In the genomic region with DNA sequence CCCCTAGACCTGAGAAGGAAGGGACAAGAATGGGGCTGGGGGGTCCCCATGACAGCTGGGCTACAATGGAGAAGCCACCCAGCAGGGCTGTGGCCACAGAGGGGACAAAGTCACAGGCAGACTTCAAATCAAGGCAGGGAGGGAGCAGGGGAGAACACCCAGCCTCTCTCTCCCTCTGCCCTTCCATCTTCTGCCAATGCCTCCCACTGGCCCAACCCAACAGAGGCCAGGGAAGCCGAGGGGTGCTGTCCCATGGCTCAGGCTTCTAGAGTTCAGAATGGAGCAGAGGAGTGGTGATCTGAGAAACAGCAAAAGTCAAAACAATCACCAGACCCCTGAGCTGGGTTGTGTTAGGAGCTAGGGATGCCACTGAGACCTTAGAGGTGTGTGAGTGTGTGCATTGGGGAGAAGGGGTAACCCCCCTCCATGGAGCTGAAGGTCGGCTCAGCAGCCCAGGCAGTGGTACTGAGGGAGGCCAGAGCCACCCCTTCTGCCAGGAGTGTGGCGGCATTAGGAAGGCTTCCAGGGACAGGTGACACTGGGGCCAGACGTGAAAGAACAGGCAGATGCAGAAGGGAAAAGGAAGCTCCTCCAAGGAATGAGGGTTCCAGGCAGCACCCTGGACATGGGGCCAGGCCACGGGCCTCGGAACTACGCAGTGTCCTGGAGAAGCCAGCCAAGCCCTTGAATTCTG, we compare ENCODE assay signal across 16 cellular contexts. TPM values are rescaled to one million over a fixed set of nuclear protein-coding genes. Genes with fewer than 3 reads are reported as not detected.
DNase-seq lines count a peak whose midpoint lies in the region; ATAC-seq, FAIRE-seq and TF ChIP-seq lines count a peak whose summit lies in the region.
"Had no signal": no experiment of that assay in that cellular context is flagged by ENCODE, and none has a peak within 500 bp of the region (broad histone marks: within the 10 kb centered on the region; RNA-seq: fewer than 3 reads in every experiment).

No MANE protein-coding gene starts in this region.

- no peak overlapping the region for H2BK20ac ChIP-seq in H9 (ENCODE audit: low read depth, low read length, poor library complexity, severe bottlenecking)

- intact Hi-C loops in left ventricle myocardium inferior (cut with micrococcal nuclease), result no loop called here
- intact Hi-C loops in left cardiac atrium (cut with DNase I), result no loop called here
- intact Hi-C loops in posterior vena cava (cut with DNase I), result no loop called here
- intact Hi-C loops in stomach (cut with DNase I; ENCODE audit: low total_unique reads), result no loop called here

- no peak overlapping the region for H2AFZ ChIP-seq in H9 (ENCODE audit: low read length)

- no peak for TF ChIP-seq EP300 in stomach (IDR thresholded peaks at IDR 0.05)

- peaks cover 2 to 6% of the 10 kb centered on the region in 2 experiments; a peak in 1 of 4 replicates for H3K4me1 Mint-ChIP-seq in H9

- H3K18ac ChIP-seq in H9 (ENCODE audit: insufficient read length, low read depth, low read length), result no peak overlapping the region

- peak; percentile 52 for FAIRE-seq in bronchial epithelial cell (lab: Jason Lieb, UNC)
- FAIRE-seq: A204.1, GM12878, GM18507 had no signal

- H3K27ac Mint-ChIP-seq in H9, result peak overlapping the region in 1 of 3 experiments; percentile 62; a peak in 1 of 7 replicates

- no peaks in the 10 kb centered on the region for H3K79me2 ChIP-seq in H9 (ENCODE audit: insufficient read depth, low read length)

- DNase-seq in left ventricle myocardium inferior, result no peak
- no peak for DNase-seq in left cardiac atrium
- no peak for DNase-seq in H9
- DNase-seq in bronchial epithelial cell (ENCODE audit: low read depth), result no peak
- DNase-seq in posterior vena cava (ENCODE audit: low spot score), result peak; percentile 59
- no peak for DNase-seq in stomach
- DNase-seq: BE2C, IMR-90 had no signal

- peaks cover 15% of the 10 kb centered on the region for H3K27me3 Mint-ChIP-seq in H9 (ENCODE audit: low read depth)

- peaks cover 35% of the 10 kb centered on the region for H3K27me3 ChIP-seq in left ventricle myocardium inferior (ENCODE audit: low read depth)
- no peaks in the 10 kb centered on the region for H3K27me3 ChIP-seq in H9 (ENCODE audit: insufficient read depth, low read length)
- peaks cover 3% of the 10 kb centered on the region for H3K27me3 ChIP-seq in bronchial epithelial cell (ENCODE audit: control insufficient read depth, insufficient read depth, low read length)
- peaks cover 0 to 55% (median 0%) of the 10 kb centered on the region in 3 donors for H3K27me3 ChIP-seq in stomach
- H3K27me3 ChIP-seq: BE2C had no signal

- TF ChIP-seq POLR2A in stomach (IDR thresholded peaks at IDR 0.05), result no peak

- TF ChIP-seq CTCF in left ventricle myocardium inferior (IDR thresholded peaks at IDR 0.05; ENCODE audit: borderline replicate concordance) (no peak), H9 (conservative IDR thresholded peaks at IDR 0.05) (no peak), bronchial epithelial cell (IDR thresholded peaks at IDR 0.05; ENCODE audit: insufficient read depth, low read length, severe bottlenecking) (no peak), stomach (IDR thresholded peaks at IDR 0.05) (no peak)

- H3K56ac ChIP-seq in H9 (ENCODE audit: insufficient read length, low read depth, low read length), result no peak overlapping the region

- H3K9me3 Mint-ChIP-seq in H9, result no peaks in the 10 kb centered on the region

- H3K4me1 ChIP-seq in left ventricle myocardium inferior, result peaks cover 70% of the 10 kb centered on the region
- no peaks in the 10 kb centered on the region for H3K4me1 ChIP-seq in H9 (ENCODE audit: insufficient read depth, low read length)
- peaks cover 0 to 3% (median 0%) of the 10 kb centered on the region in 4 donors for H3K4me1 ChIP-seq in stomach
- H3K4me1 ChIP-seq: BE2C had no signal

- no peaks in the 10 kb centered on the region for H3K79me1 ChIP-seq in H9 (ENCODE audit: insufficient read depth, low read depth, low read length, poor library complexity, severe bottlenecking)

- no peak overlapping the region for H3K4me3 ChIP-seq in left ventricle myocardium inferior
- H3K4me3 ChIP-seq in bronchial epithelial cell (ENCODE audit: low read depth, low read length), result no peak overlapping the region
- no peak overlapping the region for H3K4me3 ChIP-seq in stomach
- H3K4me3 ChIP-seq: GM12878 had no signal

- no peak overlapping the region for H4K8ac ChIP-seq in H9 (replicated peaks; ENCODE audit: insufficient read length, low read depth, low read length)

- no peak overlapping the region for H3K23ac ChIP-seq in H9 (ENCODE audit: insufficient read length, low read depth, low read length)

- H3K4ac ChIP-seq in H9 (ENCODE audit: low read depth, low read length), result no peak overlapping the region

- peak overlapping the region; percentile 5; the same call in 1 of the 2 replicates for H3K14ac ChIP-seq in H9 (ENCODE audit: insufficient read depth, low read length)

- H3K36me3 Mint-ChIP-seq in H9 (ENCODE audit: insufficient read depth in 1 of 3, low read depth in 3 of 3), result peaks cover 0 to 7% (median 3%) of the 10 kb centered on the region in 3 experiments; a peak in 4 of 7 replicates

- no peak overlapping the region for H2BK15ac ChIP-seq in H9 (ENCODE audit: low read depth, low read length)

- H3T11ph ChIP-seq in H9 (ENCODE audit: low read length), result no peak overlapping the region

- no peak overlapping the region for H4K5ac ChIP-seq in H9 (ENCODE audit: insufficient read length, low read depth, low read length)

- H2BK5ac ChIP-seq in H9 (ENCODE audit: insufficient read length, low read length), result no peak overlapping the region

- no peaks in the 10 kb centered on the region for H3K9me3 ChIP-seq in left ventricle myocardium inferior (replicated peaks)
- H3K9me3 ChIP-seq in H9 (ENCODE audit: control insufficient read depth, low read depth, low read length), result no peaks in the 10 kb centered on the region
- H3K9me3 ChIP-seq in stomach, result no peaks in the 10 kb centered on the region
- H3K9me3 ChIP-seq: BE2C had no signal

- no peak overlapping the region for H3K9ac ChIP-seq in H9 (ENCODE audit: extremely low read depth, insufficient read length, low read length)

- H3K23me2 ChIP-seq in H9 (ENCODE audit: insufficient read length, low read depth, low read length, poor library complexity, severe bottlenecking), result no peaks in the 10 kb centered on the region

- no peak overlapping the region for H2BK120ac ChIP-seq in H9 (ENCODE audit: low read depth, low read length, poor library complexity, severe bottlenecking)

- no peak overlapping the region for H2AK5ac ChIP-seq in H9 (ENCODE audit: insufficient read length, low read length)

- no peak overlapping the region for H2BK12ac ChIP-seq in H9 (ENCODE audit: insufficient read length, low read depth, low read length)

- no CpG with 5 or more reads among the region's 7 CpGs for WGBS in H9 (ENCODE audit: extremely low coverage, insufficient read length, low lambda C conversion rate)
- WGBS in stomach, 5 donors, result 73 to 84% (median 82%) methylated on average over 7 of the region's 7 CpGs

- peaks cover 4% of the 10 kb centered on the region for H3K36me3 ChIP-seq in left ventricle myocardium inferior
- no peaks in the 10 kb centered on the region for H3K36me3 ChIP-seq in bronchial epithelial cell (ENCODE audit: control insufficient read depth, insufficient read depth, low read length)
- no peaks in the 10 kb centered on the region for H3K36me3 ChIP-seq in stomach
- H3K36me3 ChIP-seq: BE2C had no signal

- no peak overlapping the region for H3K4me3 Mint-ChIP-seq in H9

- H4K20me1 ChIP-seq in H9 (ENCODE audit: control insufficient read depth, insufficient read depth, insufficient read length), result peaks cover 3% of the 10 kb centered on the region

- H3K27ac ChIP-seq in left ventricle myocardium inferior (replicated peaks) (peak overlapping the region; percentile 81), H9 (ENCODE audit: insufficient read length, low read depth, low read length) (no peak overlapping the region), stomach (no peak overlapping the region)

- H3K4me2 ChIP-seq in H9 (ENCODE audit: insufficient read depth, insufficient read length, low read length), result no peak overlapping the region

- no peak for ATAC-seq in left cardiac atrium
- no peak for ATAC-seq in HG03354 (IDR thresholded peaks at IDR 0.05; ENCODE audit: poor library complexity, severe bottlenecking, unreplicated experiment)
- ATAC-seq: GM12878, HCT116 had no signal

- H4K91ac ChIP-seq in H9 (ENCODE audit: insufficient read length, low read depth, low read length), result no peak overlapping the region

RNA-seq across cellular contexts. Expression of a gene that starts 12.0 kb away (rescaled TPM):
- total RNA-seq in left ventricle myocardium inferior, result 7.5 TPM
- total RNA-seq in left cardiac atrium, result 10 to 100 TPM in 1 of 2 donors, 1 to 10 TPM in 1; 4.3 to 10.3 TPM
- total RNA-seq in H9 (2021), result 0.85 and 1.0 TPM in 2 replicates
- total RNA-seq in bronchial epithelial cell, result not detected in 2 replicates
- not detected for total RNA-seq in posterior vena cava
- total RNA-seq in stomach, result 1 to 10 TPM in 2 of 5 donors, not detected in 3; 3.5 to 9.0 TPM
- under 1 TPM in 2 of 3 donors, not detected in 1; 0.05 to 0.31 TPM for polyA plus RNA-seq in stomach
- total RNA-seq: G401, GM12878, H4, HT-29, IMR-90 had no signal
- polyA plus RNA-seq: IMR-90 had no signal

RNA-seq across cellular contexts. Expression of a gene that starts 54.4 kb away (rescaled TPM):
- total RNA-seq in left ventricle myocardium inferior (10.0 TPM), left cardiac atrium (10 to 100 TPM in 1 of 2 donors, 1 to 10 TPM in 1; 9.2 to 10.8 TPM), H9 (2021) (9.4 and 9.6 TPM in 2 replicates), bronchial epithelial cell (9.0 and 14.2 TPM in 2 replicates), posterior vena cava (10 to 100 TPM; 11.1 to 11.2 TPM), stomach (10 to 100 TPM in 2 of 5 donors, 1 to 10 TPM in 3; 1.2 to 24.8 (median 4.9) TPM)
- 1 to 10 TPM; 6.6 to 9.9 (median 8.9) TPM for polyA plus RNA-seq in stomach
